In genomic region chr11:57407941-57408475, GRCh38 we compare ENCODE assay signal across 17 cellular contexts. TPM values are rescaled to one million over a fixed set of nuclear protein-coding genes. Genes with fewer than 3 reads are reported as not detected.
DNase-seq lines count a peak whose midpoint lies in the region; ATAC-seq and TF ChIP-seq lines count a peak whose summit lies in the region.
"Had no signal": no experiment of that assay in that cellular context is flagged by ENCODE, and none has a peak within 500 bp of the region (broad histone marks: within the 10 kb centered on the region; RNA-seq: fewer than 3 reads in every experiment).

No MANE protein-coding gene starts in this region.

- no peak for TF ChIP-seq CTCF in heart left ventricle (IDR thresholded peaks at IDR 0.05)

- no peaks in the 10 kb centered on the region for H3K27me3 Mint-ChIP-seq in activated CD4-positive, alpha-beta T cell treated with anti-CD3 and anti-CD28 coated beads, Interleukin-2, amount 10 ng/mL, durations not matched to agents 7 days and 5 days
- H3K27me3 Mint-ChIP-seq in activated naive CD8-positive, alpha-beta T cell treated with anti-CD3 and anti-CD28 coated beads for 36 hours = no peaks in the 10 kb centered on the region

- H3K4me1 ChIP-seq in heart left ventricle = peaks cover 4 to 37% (median 25%) of the 10 kb centered on the region in 12 donors
- H3K4me1 ChIP-seq in effector memory CD4-positive, alpha-beta T cell (ENCODE audit: control insufficient read depth, insufficient read depth, low read length, poor library complexity, severe bottlenecking) = no peaks in the 10 kb centered on the region

- H3K27me3 ChIP-seq in heart left ventricle = no peaks in the 10 kb centered on the region
- no peaks in the 10 kb centered on the region for H3K27me3 ChIP-seq in effector memory CD4-positive, alpha-beta T cell (replicated peaks; ENCODE audit: control insufficient read depth, insufficient read depth, low read length, poor library complexity, severe bottlenecking)

- WGBS in heart left ventricle, 4 donors = 94 to 96% (median 95%) methylated on average over 8 of the region's 8 CpGs

- DNase-seq in activated CD4-positive, alpha-beta T cell treated with anti-CD3 and anti-CD28 coated beads, Interleukin-2, amount 10 ng/mL, durations not matched to agents 7 days and 5 days = no peak
- DNase-seq in activated CD4-positive, alpha-beta T cell treated with anti-CD3 and anti-CD28 coated beads for 48 hours = no peak
- DNase-seq in heart left ventricle (no peak), left cardiac atrium (no peak), AML-193 (lab: John Stamatoyannopoulos, UW) (no peak)
- DNase-seq in activated naive CD8-positive, alpha-beta T cell treated with anti-CD3 and anti-CD28 coated beads for 36 hours = no peak
- DNase-seq in stimulated activated effector memory CD8-positive, alpha-beta T cell treated with anti-CD3 and anti-CD28 coated beads, Interleukin-12 subunit alpha, Interleukin-12 subunit beta, amount 100 ng/mL, for 72 hours (ENCODE audit: low spot score in 2 of 2) = no peak
- no peak for DNase-seq in effector memory CD4-positive, alpha-beta T cell
- DNase-seq: DMS53, KG1, NCI-H1092, NCI-H187, NCI-H446 had no signal

- H3K9me3 ChIP-seq in heart left ventricle = no peaks in the 10 kb centered on the region
- no peaks in the 10 kb centered on the region for H3K9me3 ChIP-seq in effector memory CD4-positive, alpha-beta T cell (ENCODE audit: control insufficient read depth, low read length)

- intact Hi-C loops in heart left ventricle (cut with DNase I) (loop anchor here in 3 of 10 donors (2.0 to 5.0 kb wide), 4 partner anchors 17 to 61 kb away; no protein-coding TSS in a partner anchor), left cardiac atrium (cut with DNase I) (no loop called here)

- H3K4me3 Mint-ChIP-seq in activated CD4-positive, alpha-beta T cell treated with anti-CD3 and anti-CD28 coated beads, Interleukin-2, amount 10 ng/mL, durations not matched to agents 7 days and 5 days = no peak overlapping the region
- no peak overlapping the region for H3K4me3 Mint-ChIP-seq in activated naive CD8-positive, alpha-beta T cell treated with anti-CD3 and anti-CD28 coated beads for 36 hours
- H3K4me3 Mint-ChIP-seq in stimulated activated effector memory CD8-positive, alpha-beta T cell treated with anti-CD3 and anti-CD28 coated beads, Interleukin-12 subunit alpha, Interleukin-12 subunit beta, amount 100 ng/mL, for 72 hours = no peak overlapping the region

- POLR2A ChIA-PET in activated CD4-positive, alpha-beta T cell treated with anti-CD3 and anti-CD28 coated beads, Interleukin-2, amount 10 ng/mL, durations not matched to agents 7 days and 5 days (lab: Charles Lee) = no interaction called here

- peaks cover 35% of the 10 kb centered on the region for H3K4me1 Mint-ChIP-seq in activated CD4-positive, alpha-beta T cell treated with anti-CD3 and anti-CD28 coated beads, Interleukin-2, amount 10 ng/mL, durations not matched to agents 7 days and 5 days
- H3K4me1 Mint-ChIP-seq in activated naive CD8-positive, alpha-beta T cell treated with anti-CD3 and anti-CD28 coated beads for 36 hours = peaks cover 62% of the 10 kb centered on the region
- H3K4me1 Mint-ChIP-seq in stimulated activated effector memory CD8-positive, alpha-beta T cell treated with anti-CD3 and anti-CD28 coated beads, Interleukin-12 subunit alpha, Interleukin-12 subunit beta, amount 100 ng/mL, for 72 hours = peaks cover 60% of the 10 kb centered on the region

- ATAC-seq in heart left ventricle (no peak), left cardiac atrium (no peak)
- no peak for ATAC-seq in stimulated activated effector memory CD8-positive, alpha-beta T cell treated with anti-CD3 and anti-CD28 coated beads, Interleukin-12 subunit alpha, Interleukin-12 subunit beta, amount 100 ng/mL, for 72 hours

- CTCF ChIA-PET in activated CD4-positive, alpha-beta T cell treated with anti-CD3 and anti-CD28 coated beads, Interleukin-2, amount 10 ng/mL, durations not matched to agents 7 days and 5 days (lab: Charles Lee) = interaction anchor here (1.8 kb wide), 1 partner anchor 9 kb away, joined by 3 read pairs; no protein-coding TSS in a partner anchor

- H3K4me3 ChIP-seq in heart left ventricle = no peak overlapping the region
- no peak overlapping the region for H3K4me3 ChIP-seq in effector memory CD4-positive, alpha-beta T cell (ENCODE audit: insufficient read depth, low read depth, low read length, poor library complexity, severe bottlenecking)
- H3K4me3 ChIP-seq: PC-9 had no signal

- no peaks in the 10 kb centered on the region for H3K9me3 Mint-ChIP-seq in activated CD4-positive, alpha-beta T cell treated with anti-CD3 and anti-CD28 coated beads, Interleukin-2, amount 10 ng/mL, durations not matched to agents 7 days and 5 days
- no peaks in the 10 kb centered on the region for H3K9me3 Mint-ChIP-seq in activated naive CD8-positive, alpha-beta T cell treated with anti-CD3 and anti-CD28 coated beads for 36 hours
- H3K9me3 Mint-ChIP-seq in stimulated activated effector memory CD8-positive, alpha-beta T cell treated with anti-CD3 and anti-CD28 coated beads, Interleukin-12 subunit alpha, Interleukin-12 subunit beta, amount 100 ng/mL, for 72 hours = no peaks in the 10 kb centered on the region

- H3K27ac ChIP-seq in heart left ventricle = peak overlapping the region in 8 of 12 donors; percentile 40 to 75 (median 70)
- no peak overlapping the region for H3K27ac ChIP-seq in effector memory CD4-positive, alpha-beta T cell (ENCODE audit: insufficient read depth, low read length, poor library complexity, severe bottlenecking)
- H3K27ac ChIP-seq: PC-9 had no signal

- TF ChIP-seq POLR2A in heart left ventricle (IDR thresholded peaks at IDR 0.05) = no peak

- peak overlapping the region; percentile 3 for H3K27ac Mint-ChIP-seq in activated CD4-positive, alpha-beta T cell treated with anti-CD3 and anti-CD28 coated beads, Interleukin-2, amount 10 ng/mL, durations not matched to agents 7 days and 5 days
- H3K27ac Mint-ChIP-seq in activated naive CD8-positive, alpha-beta T cell treated with anti-CD3 and anti-CD28 coated beads for 36 hours = peak overlapping the region; percentile 92
- peak overlapping the region; percentile 51 for H3K27ac Mint-ChIP-seq in stimulated activated effector memory CD8-positive, alpha-beta T cell treated with anti-CD3 and anti-CD28 coated beads, Interleukin-12 subunit alpha, Interleukin-12 subunit beta, amount 100 ng/mL, for 72 hours

- peaks cover 63% of the 10 kb centered on the region for H3K36me3 Mint-ChIP-seq in activated CD4-positive, alpha-beta T cell treated with anti-CD3 and anti-CD28 coated beads, Interleukin-2, amount 10 ng/mL, durations not matched to agents 7 days and 5 days (ENCODE audit: low read depth)
- H3K36me3 Mint-ChIP-seq in activated naive CD8-positive, alpha-beta T cell treated with anti-CD3 and anti-CD28 coated beads for 36 hours = peaks cover 73% of the 10 kb centered on the region
- peaks cover 100% of the 10 kb centered on the region for H3K36me3 Mint-ChIP-seq in stimulated activated effector memory CD8-positive, alpha-beta T cell treated with anti-CD3 and anti-CD28 coated beads, Interleukin-12 subunit alpha, Interleukin-12 subunit beta, amount 100 ng/mL, for 72 hours

- peaks cover 0 to 69% (median 60%) of the 10 kb centered on the region in 9 donors for H3K36me3 ChIP-seq in heart left ventricle
- peaks cover 8% of the 10 kb centered on the region for H3K36me3 ChIP-seq in effector memory CD4-positive, alpha-beta T cell (ENCODE audit: control insufficient read depth, insufficient read depth, low read length)

RNA-seq across cellular contexts. Expression of gene PRG2, which starts 17.6 kb away (rescaled TPM):
- total RNA-seq in activated CD4-positive, alpha-beta T cell treated with anti-CD3 and anti-CD28 coated beads, Interleukin-2, amount 10 ng/mL, durations not matched to agents 7 days and 5 days = under 1 TPM; 0.17 to 0.40 TPM
- total RNA-seq in heart left ventricle (under 1 TPM in 4 of 9 donors, not detected in 5; 0.14 to 0.27 (median 0.22) TPM), left cardiac atrium (not detected)
- polyA plus RNA-seq in heart left ventricle = under 1 TPM in 1 of 2 donors, not detected in 1; 0.04 TPM
- 1 to 10 TPM in 1 of 2 experiments, under 1 TPM in 1; 0.54 to 2.1 TPM for total RNA-seq in activated naive CD8-positive, alpha-beta T cell treated with anti-CD3 and anti-CD28 coated beads for 36 hours
- total RNA-seq: A172, H1, MCF 10A, PC-9 had no signal

RNA-seq across cellular contexts. Expression of gene SLC43A3, which starts 18.9 kb away (rescaled TPM):
- total RNA-seq in activated CD4-positive, alpha-beta T cell treated with anti-CD3 and anti-CD28 coated beads, Interleukin-2, amount 10 ng/mL, durations not matched to agents 7 days and 5 days = 100 to 1,000 TPM in 1 of 2 experiments, 10 to 100 TPM in 1; 98.2 to 104 TPM
- 10 to 100 TPM; 13.5 to 56.9 (median 24.7) TPM for total RNA-seq in heart left ventricle
- 10 to 100 TPM; 14.6 to 17.9 TPM for polyA plus RNA-seq in heart left ventricle
- total RNA-seq in left cardiac atrium = 10 to 100 TPM; 39.3 to 46.7 TPM
- 100 to 1,000 TPM; 331 to 348 TPM for total RNA-seq in activated naive CD8-positive, alpha-beta T cell treated with anti-CD3 and anti-CD28 coated beads for 36 hours

RNA-seq across cellular contexts. Expression of gene PRG3, which starts 27.1 kb away (rescaled TPM):
- total RNA-seq in activated CD4-positive, alpha-beta T cell treated with anti-CD3 and anti-CD28 coated beads, Interleukin-2, amount 10 ng/mL, durations not matched to agents 7 days and 5 days = not detected
- not detected for total RNA-seq in heart left ventricle
- not detected for polyA plus RNA-seq in heart left ventricle
- not detected for total RNA-seq in left cardiac atrium
- not detected for total RNA-seq in activated naive CD8-positive, alpha-beta T cell treated with anti-CD3 and anti-CD28 coated beads for 36 hours
- total RNA-seq: A172, H1, MCF 10A, PC-9 had no signal
- polyA plus RNA-seq: H1 had no signal

RNA-seq across cellular contexts. Expression of gene RTN4RL2, which starts 52.3 kb away (rescaled TPM):
- total RNA-seq in activated CD4-positive, alpha-beta T cell treated with anti-CD3 and anti-CD28 coated beads, Interleukin-2, amount 10 ng/mL, durations not matched to agents 7 days and 5 days = under 1 TPM in 1 of 2 experiments, not detected in 1; 0.35 TPM
- total RNA-seq in heart left ventricle = 1 to 10 TPM in 5 of 9 donors, under 1 TPM in 4; 0.58 to 2.1 (median 1.1) TPM
- 1 to 10 TPM; 1.0 to 1.1 TPM for polyA plus RNA-seq in heart left ventricle
- 1 to 10 TPM; 1.9 to 2.4 TPM for total RNA-seq in left cardiac atrium
- under 1 TPM; 0.43 to 0.44 TPM for total RNA-seq in activated naive CD8-positive, alpha-beta T cell treated with anti-CD3 and anti-CD28 coated beads for 36 hours

Comparison
In these comparisons a context has a peak if more than half of its experiments do, and no peak if none do; other contexts are left out.
1. H3K27ac Mint-ChIP-seq: peak in every context shown above with its lines; median percentile 92 in activated naive CD8-positive, alpha-beta T cell treated with anti-CD3 and anti-CD28 coated beads for 36 hours; 51 in stimulated activated effector memory CD8-positive, alpha-beta T cell treated with anti-CD3 and anti-CD28 coated beads, Interleukin-12 subunit alpha, Interleukin-12 subunit beta, amount 100 ng/mL, for 72 hours; 3 in activated CD4-positive, alpha-beta T cell treated with anti-CD3 and anti-CD28 coated beads, Interleukin-2, amount 10 ng/mL, durations not matched to agents 7 days and 5 days.